ENCODE assay signal across 11 cellular contexts in the genomic region with DNA sequence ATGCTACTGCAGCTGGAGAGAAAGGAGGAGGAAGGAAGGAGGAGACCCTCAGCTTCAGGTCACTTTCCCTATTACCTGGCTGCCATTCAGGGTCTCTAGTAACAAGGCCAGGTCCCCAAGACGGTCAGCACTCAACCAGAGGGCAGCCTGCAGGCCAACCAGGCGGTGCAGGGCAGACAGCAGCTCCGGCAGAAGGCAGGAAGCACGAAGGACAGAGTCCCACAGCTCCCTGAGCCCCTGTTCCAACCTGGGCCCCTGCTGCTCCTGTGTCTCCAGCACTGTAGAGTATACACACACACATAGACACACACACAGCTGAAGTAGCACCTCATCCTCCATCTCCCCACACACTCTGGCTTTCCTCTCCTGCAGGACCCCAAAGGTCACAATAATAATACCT. TPM values are rescaled to one million over a fixed set of nuclear protein-coding genes. Genes with fewer than 3 reads are reported as not detected.
DNase-seq lines count a peak whose midpoint lies in the region; ATAC-seq and TF ChIP-seq lines count a peak whose summit lies in the region.
"Had no signal": no experiment of that assay in that cellular context is flagged by ENCODE, and none has a peak within 500 bp of the region (broad histone marks: within the 10 kb centered on the region; RNA-seq: fewer than 3 reads in every experiment).

No MANE protein-coding gene starts in this region.

- peak overlapping the region; percentile 96 for H3K4me3 Mint-ChIP-seq in activated naive CD8-positive, alpha-beta T cell treated with anti-CD3 and anti-CD28 coated beads for 36 hours
- H3K4me3 Mint-ChIP-seq in mesothelial cell of epicardium: peak overlapping the region; percentile 93

- H3K4me1 Mint-ChIP-seq in activated naive CD8-positive, alpha-beta T cell treated with anti-CD3 and anti-CD28 coated beads for 36 hours: peaks cover 23% of the 10 kb centered on the region
- H3K4me1 Mint-ChIP-seq in mesothelial cell of epicardium: peaks cover 21% of the 10 kb centered on the region

- H3K36me3 Mint-ChIP-seq in activated naive CD8-positive, alpha-beta T cell treated with anti-CD3 and anti-CD28 coated beads for 36 hours: peaks cover 39% of the 10 kb centered on the region
- peaks cover 7% of the 10 kb centered on the region for H3K36me3 Mint-ChIP-seq in mesothelial cell of epicardium

- H3K36me3 ChIP-seq in BLaER1 (peaks cover 44% of the 10 kb centered on the region), HUES48 (ENCODE audit: control insufficient read depth, insufficient read depth, low read length) (peaks cover 49% of the 10 kb centered on the region), mucosa of descending colon (ENCODE audit: low read depth) (no peaks in the 10 kb centered on the region), thyroid gland (no peaks in the 10 kb centered on the region)

- H3K9ac ChIP-seq in BLaER1 (peak overlapping the region; percentile 85), HUES48 (ENCODE audit: low read depth, low read length) (no peak overlapping the region)

- H3K9me3 Mint-ChIP-seq in activated naive CD8-positive, alpha-beta T cell treated with anti-CD3 and anti-CD28 coated beads for 36 hours: no peaks in the 10 kb centered on the region
- H3K9me3 Mint-ChIP-seq in mesothelial cell of epicardium: no peaks in the 10 kb centered on the region

- peaks cover 29% of the 10 kb centered on the region for H3K4me1 ChIP-seq in BLaER1
- peaks cover 8% of the 10 kb centered on the region for H3K4me1 ChIP-seq in HUES48 (ENCODE audit: control insufficient read depth, insufficient read depth, low read length)
- peaks cover 10% of the 10 kb centered on the region for H3K4me1 ChIP-seq in mucosa of descending colon (ENCODE audit: low read depth)
- peaks cover 12 to 14% of the 10 kb centered on the region in 2 donors for H3K4me1 ChIP-seq in thyroid gland

- TF ChIP-seq CTCF in mesothelial cell of epicardium (IDR thresholded peaks at IDR 0.05; ENCODE audit: unreplicated experiment) (no peak), mucosa of descending colon (IDR thresholded peaks at IDR 0.05) (no peak), thyroid gland (IDR thresholded peaks at IDR 0.05) (no peak)

- no peak for DNase-seq in activated naive CD8-positive, alpha-beta T cell treated with anti-CD3 and anti-CD28 coated beads for 36 hours
- DNase-seq in mesothelial cell of epicardium (ENCODE audit: low spot score in 2 of 2, unreplicated experiment in 2 of 2): no peak
- DNase-seq in mucosa of descending colon: no peak
- DNase-seq in stimulated activated CD4-positive, alpha-beta T cell treated with anti-CD3 and anti-CD28 coated beads, Interleukin-4, amount 100 ng/mL, for 1 hour: no peak
- no peak for DNase-seq in NK-92 (lab: John Stamatoyannopoulos, UW; ENCODE audit: unreplicated experiment)
- no peak for DNase-seq in thyroid gland
- DNase-seq: cerebellar nuclear complex, NCI-H226, substantia nigra had no signal

- H3K27me3 Mint-ChIP-seq in activated naive CD8-positive, alpha-beta T cell treated with anti-CD3 and anti-CD28 coated beads for 36 hours: no peaks in the 10 kb centered on the region
- no peaks in the 10 kb centered on the region for H3K27me3 Mint-ChIP-seq in mesothelial cell of epicardium (ENCODE audit: low read depth)

- H4K20me1 ChIP-seq in BLaER1: 0 out of 2 replicates have a peak, but pooled peaks cover 11% of the 10 kb centered on the region

- WGBS in thyroid gland, 2 donors: 55 to 63% methylated on average over 4 of the region's 4 CpGs

- no peaks in the 10 kb centered on the region for H3K9me3 ChIP-seq in BLaER1
- no peaks in the 10 kb centered on the region for H3K9me3 ChIP-seq in HUES48 (ENCODE audit: control insufficient read depth, insufficient read depth, low read length)
- H3K9me3 ChIP-seq in mucosa of descending colon: no peaks in the 10 kb centered on the region
- H3K9me3 ChIP-seq in thyroid gland: no peaks in the 10 kb centered on the region

- H3K27ac Mint-ChIP-seq in activated naive CD8-positive, alpha-beta T cell treated with anti-CD3 and anti-CD28 coated beads for 36 hours: no peak overlapping the region
- H3K27ac Mint-ChIP-seq in mesothelial cell of epicardium: no peak overlapping the region

- H3K4me2 ChIP-seq in BLaER1: peak overlapping the region; percentile 94

- no peak for TF ChIP-seq POLR2A in thyroid gland (IDR thresholded peaks at IDR 0.05)

- ATAC-seq in mucosa of descending colon: no peak

- H3K4me3 ChIP-seq in BLaER1 (peak overlapping the region; percentile 82), HUES48 (ENCODE audit: low read depth, low read length) (peak overlapping the region; percentile 88), mucosa of descending colon (no peak overlapping the region), thyroid gland (replicated peaks in 1 of 3) (no peak overlapping the region)

- no peak overlapping the region for H3K27ac ChIP-seq in BLaER1
- H3K27ac ChIP-seq in HUES48 (ENCODE audit: low read depth, low read length): no peak overlapping the region
- no peak overlapping the region for H3K27ac ChIP-seq in thyroid gland

- intact Hi-C loops in mucosa of descending colon (cut with DNase I, micrococcal nuclease) (no loop called here), thyroid gland (cut with DNase I) (no loop called here)

- H3K27me3 ChIP-seq in BLaER1 (no peaks in the 10 kb centered on the region), HUES48 (ENCODE audit: control insufficient read depth, insufficient read depth, low read length) (no peaks in the 10 kb centered on the region), thyroid gland (no peaks in the 10 kb centered on the region)

RNA-seq across cellular contexts. Expression of gene FANCG, which starts 1.7 kb away (rescaled TPM):
- 100 to 1,000 TPM in 1 of 2 experiments, 10 to 100 TPM in 1; 92.8 to 113 TPM for total RNA-seq in activated naive CD8-positive, alpha-beta T cell treated with anti-CD3 and anti-CD28 coated beads for 36 hours
- 48.8 to 52.2 TPM (median 51.8 TPM) in 3 replicates for total RNA-seq in mesothelial cell of epicardium
- 10 to 100 TPM; 19.0 to 22.7 (median 20.7) TPM for total RNA-seq in mucosa of descending colon
- 10 to 100 TPM in 3 of 4 donors, 1 to 10 TPM in 1; 8.6 to 13.8 (median 11.8) TPM for total RNA-seq in thyroid gland

RNA-seq across cellular contexts. Expression of gene VCP, which starts 5.6 kb away (rescaled TPM):
- 100 to 1,000 TPM; 264 to 289 TPM for total RNA-seq in activated naive CD8-positive, alpha-beta T cell treated with anti-CD3 and anti-CD28 coated beads for 36 hours
- 313 to 318 TPM (median 317 TPM) in 3 replicates for total RNA-seq in mesothelial cell of epicardium
- total RNA-seq in mucosa of descending colon: 100 to 1,000 TPM; 150 to 193 (median 174) TPM
- total RNA-seq in thyroid gland: 100 to 1,000 TPM; 150 to 260 (median 233) TPM

RNA-seq across cellular contexts. Expression of gene PIGO, which starts 18.3 kb away (rescaled TPM):
- 10 to 100 TPM; 24.3 to 25.4 TPM for total RNA-seq in activated naive CD8-positive, alpha-beta T cell treated with anti-CD3 and anti-CD28 coated beads for 36 hours
- total RNA-seq in mesothelial cell of epicardium: 28.4 to 31.2 TPM (median 28.9 TPM) in 3 replicates
- total RNA-seq in mucosa of descending colon: 10 to 100 TPM; 22.3 to 35.8 (median 32.9) TPM
- 10 to 100 TPM; 20.8 to 50.5 (median 39.4) TPM for total RNA-seq in thyroid gland

RNA-seq across cellular contexts. Expression of gene STOML2, which starts 24.9 kb away (rescaled TPM):
- 100 to 1,000 TPM; 260 to 271 TPM for total RNA-seq in activated naive CD8-positive, alpha-beta T cell treated with anti-CD3 and anti-CD28 coated beads for 36 hours
- 92.2 to 95.3 TPM (median 93.4 TPM) in 3 replicates for total RNA-seq in mesothelial cell of epicardium
- 100 to 1,000 TPM in 2 of 3 donors, 10 to 100 TPM in 1; 96.3 to 109 (median 100) TPM for total RNA-seq in mucosa of descending colon
- total RNA-seq in thyroid gland: 100 to 1,000 TPM in 1 of 4 donors, 10 to 100 TPM in 3; 72.5 to 130 (median 99.8) TPM

RNA-seq across cellular contexts. Expression of gene ATOSB, which starts 37.6 kb away (rescaled TPM):
- total RNA-seq in activated naive CD8-positive, alpha-beta T cell treated with anti-CD3 and anti-CD28 coated beads for 36 hours: 1 to 10 TPM; 3.8 to 4.1 TPM
- total RNA-seq in mesothelial cell of epicardium (19.2 to 21.7 TPM (median 21.0 TPM) in 3 replicates), mucosa of descending colon (10 to 100 TPM; 32.3 to 35.0 (median 32.9) TPM), thyroid gland (10 to 100 TPM in 2 of 4 donors, 1 to 10 TPM in 2; 7.8 to 21.0 (median 11.8) TPM)

Comparison
In these comparisons a context has a peak if more than half of its experiments do, and no peak if none do; other contexts are left out.
1. H3K4me3 ChIP-seq: peak in BLaER1 (single experiment) and HUES48 (single experiment); none in mucosa of descending colon (single experiment) and thyroid gland (0 of 3).